In genomic region chr17:73586921-73587680, GRCh38 we compare ENCODE assay signal across 13 cellular contexts. TPM values are rescaled to one million over a fixed set of nuclear protein-coding genes. Genes with fewer than 3 reads are reported as not detected.
DNase-seq lines count a peak whose midpoint lies in the region; ATAC-seq and TF ChIP-seq lines count a peak whose summit lies in the region.
"Had no signal": no experiment of that assay in that cellular context is flagged by ENCODE, and none has a peak within 500 bp of the region (broad histone marks: within the 10 kb centered on the region; RNA-seq: fewer than 3 reads in every experiment).

No MANE protein-coding gene starts in this region.

- H3K9ac ChIP-seq in OCI-LY1 (ENCODE audit: low read length): no peak overlapping the region; the same call in 1 of the 2 replicates

- H4K20me1 ChIP-seq in OCI-LY1 (ENCODE audit: insufficient read depth, low read length): no peaks in the 10 kb centered on the region

- intact Hi-C loops in Right ventricle myocardium inferior (cut with DNase I) (loop anchor here (2.0 kb wide), 1 partner anchor 158 kb away; no protein-coding TSS in a partner anchor), heart left ventricle (cut with DNase I) (loop anchor here in 3 of 10 donors (5.0 to 10.0 kb wide), 3 partner anchors 60 to 160 kb away; no protein-coding TSS in a partner anchor)

- no peak for TF ChIP-seq POLR2A in heart left ventricle (IDR thresholded peaks at IDR 0.05)

- H3K27me3 ChIP-seq in right atrium auricular region: no peaks in the 10 kb centered on the region
- no peaks in the 10 kb centered on the region for H3K27me3 ChIP-seq in OCI-LY1 (ENCODE audit: insufficient read depth, low read length)
- no peaks in the 10 kb centered on the region for H3K27me3 ChIP-seq in heart left ventricle
- H3K27me3 ChIP-seq: gastrocnemius medialis had no signal

- no peak overlapping the region; the same call in 1 of the 2 replicates for H3K4me2 ChIP-seq in OCI-LY1 (ENCODE audit: low read length)

- no peaks in the 10 kb centered on the region for H3F3A ChIP-seq in OCI-LY1 (ENCODE audit: insufficient read depth, low read length)

- H3K36me3 ChIP-seq in right atrium auricular region (no peaks in the 10 kb centered on the region), OCI-LY1 (ENCODE audit: insufficient read depth, low read length) (no peaks in the 10 kb centered on the region), heart left ventricle (no peaks in the 10 kb centered on the region)
- H3K36me3 ChIP-seq: gastrocnemius medialis had no signal

- H3K4me1 ChIP-seq in right atrium auricular region (no peaks in the 10 kb centered on the region), OCI-LY1 (ENCODE audit: insufficient read depth, low read length, severe bottlenecking) (peaks cover 54% of the 10 kb centered on the region), heart left ventricle (peaks cover 0 to 12% (median 1%) of the 10 kb centered on the region in 12 donors)
- H3K4me1 ChIP-seq: gastrocnemius medialis had no signal

- H3K27ac ChIP-seq in right atrium auricular region: no peak overlapping the region
- H3K27ac ChIP-seq in OCI-LY1 (ENCODE audit: low read depth, low read length, poor library complexity, severe bottlenecking): peak overlapping the region; percentile 97
- H3K27ac ChIP-seq in heart left ventricle: no peak overlapping the region
- H3K27ac ChIP-seq: gastrocnemius medialis had no signal

- H2AFZ ChIP-seq in OCI-LY1 (ENCODE audit: low read length): no peak overlapping the region

- DNase-seq in Right ventricle myocardium inferior (ENCODE audit: missing footprints) (peak; percentile 64), right atrium auricular region (ENCODE audit: low spot score) (no peak), heart left ventricle (peak; percentile 43 to 78 (median 66)), NCI-H446 (lab: John Stamatoyannopoulos, UW) (no peak)
- DNase-seq: activated CD4-positive, CD25-positive, alpha-beta regulatory T cell treated with anti-CD3 and anti-CD28 coated beads, Interleukin-2, amount 50 U/mL, for 72 hours; activated gamma-delta T cell treated with Interleukin-2 at 50 U/mL for 16 hours; AML-193; gastrocnemius medialis; stimulated activated naive CD8-positive, alpha-beta T cell treated with anti-CD3 and anti-CD28 coated beads, Interleukin-15, Interleukin-2, amounts not matched to agents 100 U/mL and 50 U/mL, for 24 hours had no signal

- TF ChIP-seq CTCF in right atrium auricular region (IDR thresholded peaks at IDR 0.05): no peak
- TF ChIP-seq CTCF in OCI-LY1 (IDR thresholded peaks at IDR 0.05; ENCODE audit: low read length): peak; percentile 24; the same call in 1 of the 2 replicates
- TF ChIP-seq CTCF in heart left ventricle (IDR thresholded peaks at IDR 0.05): peak in 2 of 12 donors; percentile 18 to 20

- ATAC-seq in Right ventricle myocardium inferior: peak; percentile 88
- peak; percentile 80 to 96 (median 91) for ATAC-seq in heart left ventricle
- ATAC-seq in GM19455 (IDR thresholded peaks at IDR 0.05; ENCODE audit: unreplicated experiment): no peak
- ATAC-seq in GM18502 (IDR thresholded peaks at IDR 0.05; ENCODE audit: poor library complexity, unreplicated experiment): no peak
- ATAC-seq in GM19463 (IDR thresholded peaks at IDR 0.05; ENCODE audit: unreplicated experiment): no peak
- ATAC-seq: gastrocnemius medialis; stimulated activated naive CD8-positive, alpha-beta T cell treated with anti-CD3 and anti-CD28 coated beads, Interleukin-15, Interleukin-2, amounts not matched to agents 100 U/mL and 50 U/mL, for 24 hours had no signal

- no peaks in the 10 kb centered on the region for H3K9me3 ChIP-seq in right atrium auricular region
- no peaks in the 10 kb centered on the region for H3K9me3 ChIP-seq in OCI-LY1 (ENCODE audit: low read length)
- H3K9me3 ChIP-seq in heart left ventricle: no peaks in the 10 kb centered on the region
- H3K9me3 ChIP-seq: gastrocnemius medialis had no signal

- H3K9me2 ChIP-seq in OCI-LY1 (ENCODE audit: low read depth, low read length): no peaks in the 10 kb centered on the region

- 45 to 60% (median 49%) methylated on average over 13 to 15 of the region's 15 CpGs for WGBS in heart left ventricle, 4 donors

- no peaks in the 10 kb centered on the region for H3K79me2 ChIP-seq in OCI-LY1 (ENCODE audit: insufficient read depth, low read length)

- H3K4me3 ChIP-seq in right atrium auricular region (no peak overlapping the region), OCI-LY1 (ENCODE audit: low read depth, low read length, poor library complexity, severe bottlenecking) (no peak overlapping the region), heart left ventricle (no peak overlapping the region)
- H3K4me3 ChIP-seq: gastrocnemius medialis had no signal

RNA-seq across cellular contexts. Expression of gene SDK2, which starts 57.1 kb away (rescaled TPM):
- 1.6 TPM for total RNA-seq in Right ventricle myocardium inferior
- 1 to 10 TPM; 1.5 to 5.6 TPM for total RNA-seq in right atrium auricular region
- 1 to 10 TPM; 1.5 to 4.0 (median 2.6) TPM for total RNA-seq in heart left ventricle
- 1 to 10 TPM in 1 of 2 donors, under 1 TPM in 1; 0.84 to 2.6 TPM for polyA plus RNA-seq in heart left ventricle

Comparison
In these comparisons a context has a peak if more than half of its experiments do, and no peak if none do; other contexts are left out.
1. DNase-seq: peak in Right ventricle myocardium inferior (single experiment) and heart left ventricle (5 of 5); none in right atrium auricular region (single experiment) and NCI-H446 (0 of 2).
2. ATAC-seq: peak in Right ventricle myocardium inferior (single experiment) and heart left ventricle (4 of 4); none in GM19455 (single experiment), GM18502 (single experiment) and GM19463 (single experiment).